In genomic region chr6:84685983-84686584, GRCh38 we compare ENCODE assay signal across 9 cellular contexts.
A peak's percentile ranks its signal among the peaks of the same experiment; 100 is the strongest.
DNase-seq lines count a peak whose midpoint lies in the region; ATAC-seq, FAIRE-seq and TF ChIP-seq lines count a peak whose summit lies in the region.
"Had no signal": no experiment of that assay in that cellular context is flagged by ENCODE, and none has a peak within 500 bp of the region (broad histone marks: within the 10 kb centered on the region; RNA-seq: fewer than 3 reads in every experiment).

No MANE protein-coding gene starts in this region.

- DNase-seq in HTR-8/SVneo (ENCODE audit: insufficient read length, low spot score): peak; percentile 9
- DNase-seq in WTC11 (ENCODE audit: low spot score): peak; percentile 24
- DNase-seq in mesothelial cell of epicardium (ENCODE audit: low spot score in 2 of 2, unreplicated experiment in 2 of 2): no peak
- DNase-seq in effector memory CD8-positive, alpha-beta T cell: no peak
- no peak for DNase-seq in NCI-H1092 treated with DMSO at 0.1 percent for 48 hours (lab: John Stamatoyannopoulos, UW)

- CTCF ChIA-PET in WTC11 (lab: Charles Lee): interaction anchor here (0.7 to 1.7 kb wide), 5 partner anchors 11 to 263 kb away, joined by 3 to 10 read pairs (median 3); no protein-coding TSS in a partner anchor

- POLR2A ChIA-PET in WTC11 (lab: Charles Lee): no interaction called here

- H3K27me3 Mint-ChIP-seq in WTC11 (ENCODE audit: low read depth) (no peaks in the 10 kb centered on the region), mesothelial cell of epicardium (ENCODE audit: low read depth) (peaks cover 7% of the 10 kb centered on the region)
- no peaks in the 10 kb centered on the region for H3K27me3 Mint-ChIP-seq in effector memory CD8-positive, alpha-beta T cell
- no peaks in the 10 kb centered on the region for H3K27me3 Mint-ChIP-seq in stimulated activated memory B cell treated with anti-CD40 and anti-IgM and Interleukin-4, amounts not matched to agents 10 μg/mL and 1 μg/mL and 100 μg/mL, for 72 hours

- H3K4me1 Mint-ChIP-seq in WTC11 (peaks cover 3% of the 10 kb centered on the region; the same call in 1 of the 2 replicates), mesothelial cell of epicardium (peaks cover 9% of the 10 kb centered on the region)
- H3K4me1 Mint-ChIP-seq in effector memory CD8-positive, alpha-beta T cell (ENCODE audit: low read depth in 2 of 2): no peaks in the 10 kb centered on the region
- H3K4me1 Mint-ChIP-seq in stimulated activated memory B cell treated with anti-CD40 and anti-IgM and Interleukin-4, amounts not matched to agents 10 μg/mL and 1 μg/mL and 100 μg/mL, for 72 hours: no peaks in the 10 kb centered on the region

- peak; percentile 9 for FAIRE-seq in HTR-8/SVneo (lab: Jason Lieb, UNC)
- FAIRE-seq: colon had no signal

- H3K9me3 Mint-ChIP-seq in WTC11 (no peaks in the 10 kb centered on the region), mesothelial cell of epicardium (peaks cover 7% of the 10 kb centered on the region)
- H3K9me3 Mint-ChIP-seq in effector memory CD8-positive, alpha-beta T cell: no peaks in the 10 kb centered on the region
- peaks cover 3% of the 10 kb centered on the region for H3K9me3 Mint-ChIP-seq in stimulated activated memory B cell treated with anti-CD40 and anti-IgM and Interleukin-4, amounts not matched to agents 10 μg/mL and 1 μg/mL and 100 μg/mL, for 72 hours

- H3K27ac Mint-ChIP-seq in WTC11: no peak overlapping the region
- no peak overlapping the region for H3K27ac Mint-ChIP-seq in mesothelial cell of epicardium
- H3K27ac Mint-ChIP-seq in effector memory CD8-positive, alpha-beta T cell: no peak overlapping the region
- no peak overlapping the region for H3K27ac Mint-ChIP-seq in stimulated activated memory B cell treated with anti-CD40 and anti-IgM and Interleukin-4, amounts not matched to agents 10 μg/mL and 1 μg/mL and 100 μg/mL, for 72 hours

- ATAC-seq in GM18502 (IDR thresholded peaks at IDR 0.05; ENCODE audit: poor library complexity, unreplicated experiment) (peak; percentile 74), WTC11 (peak; percentile 79; the same call in 1 of the 2 replicates), GM21717 (IDR thresholded peaks at IDR 0.05; ENCODE audit: unreplicated experiment) (no peak)
- no peak for ATAC-seq in effector memory CD8-positive, alpha-beta T cell (replicated peaks)
- no peak for ATAC-seq in stimulated activated memory B cell treated with anti-CD40 and anti-IgM and Interleukin-4, amounts not matched to agents 10 μg/mL and 1 μg/mL and 100 μg/mL, for 72 hours

- H3K36me3 Mint-ChIP-seq in WTC11: no peaks in the 10 kb centered on the region
- no peaks in the 10 kb centered on the region for H3K36me3 Mint-ChIP-seq in mesothelial cell of epicardium
- H3K36me3 Mint-ChIP-seq in effector memory CD8-positive, alpha-beta T cell (ENCODE audit: insufficient read depth): no peaks in the 10 kb centered on the region
- no peaks in the 10 kb centered on the region for H3K36me3 Mint-ChIP-seq in stimulated activated memory B cell treated with anti-CD40 and anti-IgM and Interleukin-4, amounts not matched to agents 10 μg/mL and 1 μg/mL and 100 μg/mL, for 72 hours

- H3K4me3 Mint-ChIP-seq in WTC11: no peak overlapping the region
- no peak overlapping the region for H3K4me3 Mint-ChIP-seq in mesothelial cell of epicardium
- no peak overlapping the region for H3K4me3 Mint-ChIP-seq in effector memory CD8-positive, alpha-beta T cell
- no peak overlapping the region for H3K4me3 Mint-ChIP-seq in stimulated activated memory B cell treated with anti-CD40 and anti-IgM and Interleukin-4, amounts not matched to agents 10 μg/mL and 1 μg/mL and 100 μg/mL, for 72 hours

- TF ChIP-seq CTCF in WTC11 (IDR thresholded peaks at IDR 0.05): peak; percentile 72
- TF ChIP-seq CTCF in mesothelial cell of epicardium (IDR thresholded peaks at IDR 0.05; ENCODE audit: unreplicated experiment): peak; percentile 72

TF ChIP-seq in WTC11, 78 proteins besides CTCF, POLR2A, EP300 and RAD21:
- no peak for TF ChIP-seq GRHL2 (CRISPR knock-in tag; IDR thresholded peaks at IDR 0.05; ENCODE audit: insufficient replicate concordance, severe bottlenecking)
- no peak for TF ChIP-seq SOX15 (CRISPR knock-in tag; IDR thresholded peaks at IDR 0.05)
- TF ChIP-seq E2F5 (CRISPR knock-in tag; IDR thresholded peaks at IDR 0.05): no peak

Comparison
In these comparisons a context has a peak if more than half of its experiments do, and no peak if none do; other contexts are left out.
1. ATAC-seq: peak in GM18502 (single experiment) and WTC11 (single experiment); none in effector memory CD8-positive, alpha-beta T cell (single experiment), GM21717 (single experiment) and stimulated activated memory B cell treated with anti-CD40 and anti-IgM and Interleukin-4, amounts not matched to agents 10 μg/mL and 1 μg/mL and 100 μg/mL, for 72 hours (single experiment).
2. DNase-seq: peak in HTR-8/SVneo (single experiment) and WTC11 (single experiment); none in mesothelial cell of epicardium (0 of 2), effector memory CD8-positive, alpha-beta T cell (0 of 3) and NCI-H1092 treated with DMSO at 0.1 percent for 48 hours (single experiment).